In genomic region chr1:161069731-161070270, GRCh38 we compare ENCODE assay signal across 8 cellular contexts. TPM values are rescaled to one million over a fixed set of nuclear protein-coding genes. Genes with fewer than 3 reads are reported as not detected.
DNase-seq lines count a peak whose midpoint lies in the region; ATAC-seq lines count a peak whose summit lies in the region.

Gene ARHGAP30 (minus strand): TSS chr1:161069891. CDS start chr1:161069624, 267 bp downstream.

- ATAC-seq in GM18868 (IDR thresholded peaks at IDR 0.05; ENCODE audit: unreplicated experiment) (peak; percentile 83), HG03064 (IDR thresholded peaks at IDR 0.05; ENCODE audit: low read depth, unreplicated experiment) (peak; percentile 69), naive B cell (ENCODE audit: low read depth in 2 of 2) (peak; percentile 78 to 82)

- H3K4me3 Mint-ChIP-seq in naive B cell: peak within 1 kb of the TSS; percentile 90 to 100 (median 99)
- H3K4me3 Mint-ChIP-seq in stimulated activated naive CD8-positive, alpha-beta T cell treated with anti-CD3 and anti-CD28 coated beads, Interleukin-15, Interleukin-2, amounts not matched to agents 100 ng/mL and 50 ng/mL, for 24 hours: peak within 1 kb of the TSS; percentile 100

- H3K9me3 Mint-ChIP-seq in naive B cell: no peaks in the 10 kb centered on the region
- H3K9me3 Mint-ChIP-seq in stimulated activated naive CD8-positive, alpha-beta T cell treated with anti-CD3 and anti-CD28 coated beads, Interleukin-15, Interleukin-2, amounts not matched to agents 100 ng/mL and 50 ng/mL, for 24 hours: no peaks in the 10 kb centered on the region

- H3K36me3 Mint-ChIP-seq in naive B cell: peaks cover 0 to 13% of the 10 kb centered on the region in 2 donors
- peaks cover 32% of the 10 kb centered on the region for H3K36me3 Mint-ChIP-seq in stimulated activated naive CD8-positive, alpha-beta T cell treated with anti-CD3 and anti-CD28 coated beads, Interleukin-15, Interleukin-2, amounts not matched to agents 100 ng/mL and 50 ng/mL, for 24 hours (ENCODE audit: low read depth)

- H3K27me3 Mint-ChIP-seq in naive B cell: no peaks in the 10 kb centered on the region
- H3K27me3 Mint-ChIP-seq in stimulated activated naive CD8-positive, alpha-beta T cell treated with anti-CD3 and anti-CD28 coated beads, Interleukin-15, Interleukin-2, amounts not matched to agents 100 ng/mL and 50 ng/mL, for 24 hours: no peaks in the 10 kb centered on the region

- peak within 1 kb of the TSS; percentile 93 to 99 (median 98) for H3K27ac Mint-ChIP-seq in naive B cell
- H3K27ac Mint-ChIP-seq in stimulated activated naive CD8-positive, alpha-beta T cell treated with anti-CD3 and anti-CD28 coated beads, Interleukin-15, Interleukin-2, amounts not matched to agents 100 ng/mL and 50 ng/mL, for 24 hours: peak within 1 kb of the TSS; percentile 99

- DNase-seq in T-helper 2 cell: peak; percentile 39 to 99 (median 72)
- peak; percentile 45 for DNase-seq in activated naive CD8-positive, alpha-beta T cell treated with anti-CD3 and anti-CD28 coated beads, Interleukin-2, amount 50 U/mL, for 16 hours (ENCODE audit: low read depth, low spot score)
- peak; percentile 91 for DNase-seq in naive B cell
- DNase-seq in HuH-7 (ENCODE audit: low spot score): no peak
- DNase-seq in DMS53 treated with DMSO at 0.1 percent for 48 hours (lab: John Stamatoyannopoulos, UW; ENCODE audit: unreplicated experiment): no peak

- peaks cover 48 to 57% (median 56%) of the 10 kb centered on the region in 3 donors for H3K4me1 Mint-ChIP-seq in naive B cell
- H3K4me1 Mint-ChIP-seq in stimulated activated naive CD8-positive, alpha-beta T cell treated with anti-CD3 and anti-CD28 coated beads, Interleukin-15, Interleukin-2, amounts not matched to agents 100 ng/mL and 50 ng/mL, for 24 hours (ENCODE audit: low read depth): peaks cover 60% of the 10 kb centered on the region

RNA-seq across cellular contexts. Expression of gene ARHGAP30, which starts in this region (rescaled TPM):
- polyA plus RNA-seq in naive B cell (ENCODE audit: low read depth in 6 of 6): 100 to 1,000 TPM in 1 of 6 donors, 10 to 100 TPM in 5; 42.4 to 154 (median 82.6) TPM

Comparison
In these comparisons a context has a peak if more than half of its experiments do, and no peak if none do; other contexts are left out.
1. DNase-seq: peak in T-helper 2 cell (5 of 5), activated naive CD8-positive, alpha-beta T cell treated with anti-CD3 and anti-CD28 coated beads, Interleukin-2, amount 50 U/mL, for 16 hours (single experiment) and naive B cell (single experiment); none in HuH-7 (single experiment) and DMS53 treated with DMSO at 0.1 percent for 48 hours (single experiment).
2. Peak in every context shown above with its lines, with median percentiles within 50 percentile points of each other: ATAC-seq.